Comparison of ENCODE assay signal across 8 cellular contexts in the genomic region with DNA sequence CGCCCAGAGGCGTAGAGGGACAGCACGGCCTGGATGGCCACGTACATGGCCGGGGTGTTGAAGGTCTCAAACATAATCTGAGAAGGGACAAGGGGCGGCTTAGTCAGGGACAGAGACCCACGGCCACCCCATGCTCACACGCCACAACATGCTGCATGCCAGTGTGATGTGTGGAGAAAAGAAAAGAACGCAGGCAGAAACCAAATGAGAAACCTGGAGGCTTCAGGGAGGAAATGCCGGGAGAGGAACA. TPM values are rescaled to one million over a fixed set of nuclear protein-coding genes. Genes with fewer than 3 reads are reported as not detected.
DNase-seq lines count a peak whose midpoint lies in the region; ATAC-seq and TF ChIP-seq lines count a peak whose summit lies in the region.

No MANE protein-coding gene starts in this region.

- DNase-seq in SK-N-SH (no peak), iris pigment epithelial cell (ENCODE audit: low read depth) (peak; percentile 24), SK-N-DZ (ENCODE audit: low spot score) (no peak), NCI-H748 treated with DMSO at 0.1 percent for 48 hours (lab: John Stamatoyannopoulos, UW) (no peak)
- DNase-seq in activated naive CD4-positive, alpha-beta T cell treated with anti-CD3 and anti-CD28 coated beads, Interleukin-2, amount 50 U/mL, for 72 hours (ENCODE audit: low spot score in 2 of 2) = no peak

- POLR2A ChIA-PET in SK-N-SH (lab: Yijun Ruan, JAX) = interaction anchor here (0.6 to 2.2 kb wide), 3 partner anchors 16 to 41 kb away, joined by 3 to 12 read pairs (median 5); partner anchors contain the start of gene FAAP100

- peaks cover 82% of the 10 kb centered on the region for H3F3A ChIP-seq in SK-N-SH (replicated peaks; ENCODE audit: insufficient read depth)

- no peak overlapping the region for H2AFZ ChIP-seq in SK-N-SH (ENCODE audit: low read depth)

- peaks cover 0 to 3% of the 10 kb centered on the region in 2 donors for H3K9me3 Mint-ChIP-seq in activated naive CD4-positive, alpha-beta T cell treated with anti-CD3 and anti-CD28 coated beads, Interleukin-2, amount 50 U/mL, for 72 hours

- TF ChIP-seq RAD21 in SK-N-SH (IDR thresholded peaks at IDR 0.05; ENCODE audit: low read length) = no peak

- no peak for TF ChIP-seq CTCF in SK-N-SH (IDR thresholded peaks at IDR 0.05)

- peaks cover 38 to 46% of the 10 kb centered on the region in 2 donors for H3K36me3 Mint-ChIP-seq in activated naive CD4-positive, alpha-beta T cell treated with anti-CD3 and anti-CD28 coated beads, Interleukin-2, amount 50 U/mL, for 72 hours

- H3K4me1 ChIP-seq in SK-N-SH (ENCODE audit: control insufficient read depth in 1 of 2, insufficient read depth in 2 of 2, low read depth in 1 of 2, low read length in 1 of 2) (peaks cover 7 to 49% of the 10 kb centered on the region in 2 experiments; a peak in 3 of 4 replicates), subcutaneous abdominal adipose tissue (ENCODE audit: control insufficient read depth in 5 of 5, insufficient read depth in 5 of 5, low read length in 5 of 5) (peaks cover 10 to 68% (median 61%) of the 10 kb centered on the region in 5 donors)

- H4K20me1 ChIP-seq in SK-N-SH (ENCODE audit: insufficient read depth) = peaks cover 60% of the 10 kb centered on the region

- H3K27ac Mint-ChIP-seq in activated naive CD4-positive, alpha-beta T cell treated with anti-CD3 and anti-CD28 coated beads, Interleukin-2, amount 50 U/mL, for 72 hours = peak overlapping the region; percentile 87 to 98

- ATAC-seq in SK-N-SH treated with all-trans-retinoic acid at 6 μM for 48 hours = no peak
- ATAC-seq in activated naive CD4-positive, alpha-beta T cell treated with anti-CD3 and anti-CD28 coated beads, Interleukin-2, amount 50 U/mL, for 72 hours = no peak
- no peak for ATAC-seq in HG02981 (IDR thresholded peaks at IDR 0.05; ENCODE audit: unreplicated experiment)

- H3K36me3 ChIP-seq in SK-N-SH (replicated peaks in 1 of 2; ENCODE audit: control insufficient read depth in 1 of 2, insufficient read depth in 2 of 2, low read length in 1 of 2) (peaks cover 32 to 42% of the 10 kb centered on the region in 2 experiments), subcutaneous abdominal adipose tissue (ENCODE audit: control insufficient read depth in 5 of 5, insufficient read depth in 5 of 5, low read length in 5 of 5) (peaks cover 0 to 32% (median 30%) of the 10 kb centered on the region in 5 donors)

- H3K9me3 ChIP-seq in SK-N-SH = no peaks in the 10 kb centered on the region
- no peaks in the 10 kb centered on the region for H3K9me3 ChIP-seq in subcutaneous abdominal adipose tissue (ENCODE audit: control insufficient read depth in 5 of 5, low read length in 5 of 5)

- H3K4me3 ChIP-seq in SK-N-SH (ENCODE audit: low read depth in 2 of 2, low read length in 1 of 2) = peak overlapping the region; percentile 70 to 91
- peak overlapping the region; percentile 88 to 96 (median 92) for H3K4me3 ChIP-seq in subcutaneous abdominal adipose tissue (ENCODE audit: low read depth in 1 of 5, low read length in 5 of 5)

- TF ChIP-seq EP300 in SK-N-SH (IDR thresholded peaks at IDR 0.05; ENCODE audit: borderline replicate concordance in 1 of 2, low read depth in 1 of 2, low read length in 1 of 2) = no peak

- peak overlapping the region; percentile 67 to 88 for H3K27ac ChIP-seq in SK-N-SH (ENCODE audit: low read depth in 2 of 2, low read length in 1 of 2)
- H3K27ac ChIP-seq in subcutaneous abdominal adipose tissue (ENCODE audit: low read depth, low read length) = peak overlapping the region; percentile 48

- no peaks in the 10 kb centered on the region for H3K9me2 ChIP-seq in SK-N-SH

- WGBS in SK-N-SH (ENCODE audit: low lambda C conversion rate) = under 1% methylated on average over 10 of the region's 10 CpGs

- H3K9ac ChIP-seq in SK-N-SH (peak overlapping the region; percentile 81), subcutaneous abdominal adipose tissue (ENCODE audit: low read length in 5 of 5) (peak overlapping the region; percentile 62 to 89 (median 70))

- H3K79me2 ChIP-seq in SK-N-SH (ENCODE audit: insufficient read depth) = peaks cover 77% of the 10 kb centered on the region

- H3K27me3 ChIP-seq in SK-N-SH (ENCODE audit: insufficient read depth) (no peaks in the 10 kb centered on the region), subcutaneous abdominal adipose tissue (ENCODE audit: control insufficient read depth in 5 of 5, insufficient read depth in 4 of 5, low read length in 5 of 5) (no peaks in the 10 kb centered on the region)

- H3K4me2 ChIP-seq in SK-N-SH = peak overlapping the region; percentile 93

- CTCF ChIA-PET in SK-N-SH (lab: Yijun Ruan, JAX) = interaction anchor here (1.2 to 4.2 kb wide), 4 partner anchors 22 to 27 kb away, joined by 4 to 20 read pairs (median 6); no protein-coding TSS in a partner anchor

TF ChIP-seq in SK-N-SH, 30 proteins besides CTCF, POLR2A, EP300 and RAD21 (continues in another document):
- no peak for TF ChIP-seq MEF2A (IDR thresholded peaks at IDR 0.05; ENCODE audit: borderline replicate concordance, low read depth)

TF ChIP-seq in SK-N-SH treated with all-trans-retinoic acid at 6 μM for 48 hours, 23 proteins besides CTCF, POLR2A, EP300 and RAD21 (continues in another document):
- TF ChIP-seq TCF4 (CRISPR knock-in tag; IDR thresholded peaks at IDR 0.05; ENCODE audit: borderline replicate concordance) (no peak), ISL1 (CRISPR knock-in tag; IDR thresholded peaks at IDR 0.05) (no peak), ZFP30 (CRISPR knock-in tag; IDR thresholded peaks at IDR 0.05) (no peak), TSHZ2 (CRISPR knock-in tag; IDR thresholded peaks at IDR 0.05) (no peak), BACH2 (CRISPR knock-in tag; IDR thresholded peaks at IDR 0.05; ENCODE audit: borderline replicate concordance) (no peak), ZNF8 (CRISPR knock-in tag; IDR thresholded peaks at IDR 0.05) (no peak), ZFP3 (CRISPR knock-in tag; IDR thresholded peaks at IDR 0.05) (no peak), ZC3H10 (CRISPR knock-in tag; IDR thresholded peaks at IDR 0.05) (no peak), GLIS3 (CRISPR knock-in tag; IDR thresholded peaks at IDR 0.05) (no peak), CSRNP3 (CRISPR knock-in tag; IDR thresholded peaks at IDR 0.05) (no peak)

RNA-seq across cellular contexts. Expression of gene ACTG1, which starts 1.1 kb away (rescaled TPM):
- polyA plus RNA-seq in SK-N-SH (2012; rRNA removed) = 3,367 and 7,871 TPM in 2 replicates
- polyA plus RNA-seq in SK-N-SH (2012; cell fraction: cytosol; rRNA removed) = 4,016 and 6,640 TPM in 2 replicates
- 7,589 and 12,425 TPM in 2 replicates for polyA plus RNA-seq in SK-N-SH (2012; cell fraction: nucleus; rRNA removed)
- total RNA-seq in activated naive CD4-positive, alpha-beta T cell treated with anti-CD3 and anti-CD28 coated beads, Interleukin-2, amount 50 U/mL, for 72 hours = 1,000 to 10,000 TPM; 6,062 to 6,573 TPM
- polyA plus RNA-seq in SK-N-DZ (2014; cell fraction: cytosol; rRNA removed) = 2,351 and 2,595 TPM in 2 replicates
- polyA plus RNA-seq in SK-N-DZ (2014; cell fraction: nucleus; rRNA removed) = 1,254 and 2,322 TPM in 2 replicates

RNA-seq across cellular contexts. Expression of gene FSCN2, which starts 16.7 kb away (rescaled TPM):
- 2.0 and 2.1 TPM in 2 replicates for polyA plus RNA-seq in SK-N-SH (2012; rRNA removed)
- 0.31 and 0.79 TPM in 2 replicates for polyA plus RNA-seq in SK-N-SH (2012; cell fraction: cytosol; rRNA removed)
- 10.6 and 13.6 TPM in 2 replicates for polyA plus RNA-seq in SK-N-SH (2012; cell fraction: nucleus; rRNA removed)
- under 1 TPM; 0.30 to 0.86 TPM for total RNA-seq in activated naive CD4-positive, alpha-beta T cell treated with anti-CD3 and anti-CD28 coated beads, Interleukin-2, amount 50 U/mL, for 72 hours
- polyA plus RNA-seq in SK-N-DZ (2014; cell fraction: cytosol; rRNA removed) = 0.13 TPM in 1 of 2 replicates, not detected in the other
- polyA plus RNA-seq in SK-N-DZ (2014; cell fraction: nucleus; rRNA removed) = 0.52 TPM in 1 of 2 replicates, not detected in the other

RNA-seq across cellular contexts. Expression of gene FAAP100, which starts 40.7 kb away (rescaled TPM):
- polyA plus RNA-seq in SK-N-SH (2012; rRNA removed) = 17.1 and 18.9 TPM in 2 replicates
- polyA plus RNA-seq in SK-N-SH (2012; cell fraction: cytosol; rRNA removed) = 6.8 and 12.0 TPM in 2 replicates
- polyA plus RNA-seq in SK-N-SH (2012; cell fraction: nucleus; rRNA removed) = 94.3 and 134 TPM in 2 replicates
- total RNA-seq in activated naive CD4-positive, alpha-beta T cell treated with anti-CD3 and anti-CD28 coated beads, Interleukin-2, amount 50 U/mL, for 72 hours = 10 to 100 TPM; 19.8 to 37.9 TPM
- polyA plus RNA-seq in SK-N-DZ (2014; cell fraction: cytosol; rRNA removed) = 40.2 and 49.0 TPM in 2 replicates
- polyA plus RNA-seq in SK-N-DZ (2014; cell fraction: nucleus; rRNA removed) = 85.2 and 88.2 TPM in 2 replicates
